In the genomic region with DNA sequence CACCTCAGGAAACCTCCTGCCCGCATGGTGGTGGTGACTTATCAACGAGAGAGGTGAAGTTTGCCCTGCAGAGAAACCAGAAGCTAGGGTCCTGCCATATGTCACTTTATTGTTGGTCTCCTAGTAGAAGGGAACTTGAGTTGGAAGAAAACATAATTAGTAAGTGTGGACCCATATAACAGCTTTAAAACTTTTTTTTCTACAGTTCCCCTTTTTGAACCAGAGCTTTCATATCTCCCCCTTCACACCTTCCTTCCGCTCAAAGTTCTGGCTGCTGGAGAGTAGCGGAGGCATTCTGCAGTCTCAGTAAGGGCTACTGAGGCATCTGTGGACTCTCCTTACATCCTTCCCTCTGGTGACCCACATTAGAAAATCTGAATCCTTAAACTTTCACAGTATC, we compare ENCODE assay signal across 14 cellular contexts. TPM values are rescaled to one million over a fixed set of nuclear protein-coding genes. Genes with fewer than 3 reads are reported as not detected.
A peak's percentile ranks its signal among the peaks of the same experiment; 100 is the strongest.
DNase-seq lines count a peak whose midpoint lies in the region; TF ChIP-seq lines count a peak whose summit lies in the region.
"Had no signal": no experiment of that assay in that cellular context is flagged by ENCODE, and none has a peak within 500 bp of the region (broad histone marks: within the 10 kb centered on the region; RNA-seq: fewer than 3 reads in every experiment).

No MANE protein-coding gene starts in this region.

- H3K4me1 Mint-ChIP-seq in progenitor cell of endocrine pancreas (ENCODE audit: low read depth), result peaks cover 23% of the 10 kb centered on the region

- no peak overlapping the region for H3K4me3 Mint-ChIP-seq in progenitor cell of endocrine pancreas (ENCODE audit: low read depth)

- no peak overlapping the region for H3K4me2 ChIP-seq in osteoblast (ENCODE audit: insufficient read depth, low read length)

- H3K4me1 ChIP-seq in osteoblast (ENCODE audit: insufficient read depth, low read length), result peaks cover 35% of the 10 kb centered on the region

- H3K27me3 ChIP-seq in osteoblast (ENCODE audit: insufficient read depth, low read length), result no peaks in the 10 kb centered on the region
- H3K27me3 ChIP-seq: stomach had no signal

- no peaks in the 10 kb centered on the region for H3K36me3 Mint-ChIP-seq in progenitor cell of endocrine pancreas (ENCODE audit: insufficient read depth)

- no peak overlapping the region for H3K4me3 ChIP-seq in osteoblast (ENCODE audit: insufficient read depth, low read length)
- H3K4me3 ChIP-seq: coronary artery, stomach had no signal

- peaks cover 15% of the 10 kb centered on the region for H3K27me3 Mint-ChIP-seq in progenitor cell of endocrine pancreas

- no peak overlapping the region for H3K27ac Mint-ChIP-seq in progenitor cell of endocrine pancreas

- H3K79me2 ChIP-seq in osteoblast (ENCODE audit: insufficient read depth, low read length), result peaks cover 77% of the 10 kb centered on the region
- H3K79me2 ChIP-seq: parathyroid adenoma had no signal

- peak overlapping the region; percentile 82 for H2AFZ ChIP-seq in osteoblast (ENCODE audit: low read length)
- H2AFZ ChIP-seq: parathyroid adenoma had no signal

- H3K27ac ChIP-seq in caudate nucleus (ENCODE audit: low read depth, low read length), result peak overlapping the region; percentile 84
- peak overlapping the region; percentile 88 for H3K27ac ChIP-seq in osteoblast (ENCODE audit: low read depth, low read length)
- H3K27ac ChIP-seq: parathyroid adenoma had no signal

- no peaks in the 10 kb centered on the region for H3K9me3 Mint-ChIP-seq in progenitor cell of endocrine pancreas (ENCODE audit: low read depth)

- DNase-seq in GF-D8 (lab: John Stamatoyannopoulos, UW), result peak; percentile 33
- DNase-seq in NOMO-1 (lab: John Stamatoyannopoulos, UW; ENCODE audit: unreplicated experiment in 2 of 2), result peak; percentile 36 to 47
- no peak for DNase-seq in caudate nucleus (lab: John Stamatoyannopoulos, UW)
- no peak for DNase-seq in osteoblast (ENCODE audit: insufficient read length, low spot score, missing footprints)
- DNase-seq in GOT3 (lab: John Stamatoyannopoulos, UW), result no peak
- DNase-seq in progenitor cell of endocrine pancreas (ENCODE audit: low spot score, unreplicated experiment), result no peak
- no peak for DNase-seq in putamen (ENCODE audit: low spot score)
- DNase-seq in kidney glomerular epithelial cell (lab: John Stamatoyannopoulos, UW), result no peak
- DNase-seq: amniotic stem cell, NCI-H1436 treated with DMSO at 0.1 percent for 48 hours, NCI-H226, stomach had no signal

- H3K36me3 ChIP-seq in osteoblast (ENCODE audit: insufficient read depth, low read length), result peaks cover 1% of the 10 kb centered on the region
- H3K36me3 ChIP-seq: stomach had no signal

- no peaks in the 10 kb centered on the region for H3K9me3 ChIP-seq in osteoblast (ENCODE audit: low read depth, low read length)
- H3K9me3 ChIP-seq: stomach had no signal

- no peaks in the 10 kb centered on the region for H4K20me1 ChIP-seq in osteoblast (ENCODE audit: insufficient read depth, low read length)

- no peak for TF ChIP-seq CTCF in osteoblast (IDR thresholded peaks at IDR 0.05; ENCODE audit: extremely low read depth, low read depth, low read length)
- TF ChIP-seq CTCF in progenitor cell of endocrine pancreas (IDR thresholded peaks at IDR 0.05; ENCODE audit: unreplicated experiment), result no peak

RNA-seq across cellular contexts. Expression of gene PHC2, which starts 48.9 kb away (rescaled TPM):
- total RNA-seq in osteoblast, result 82.2 and 85.4 TPM in 2 replicates
- 135 and 138 TPM in 2 replicates for total RNA-seq in progenitor cell of endocrine pancreas

Comparison
In these comparisons a context has a peak if more than half of its experiments do, and no peak if none do; other contexts are left out.
1. DNase-seq: peak in GF-D8 (single experiment) and NOMO-1 (2 of 2); none in caudate nucleus (0 of 61), osteoblast (single experiment), GOT3 (single experiment), progenitor cell of endocrine pancreas (single experiment), putamen (single experiment) and kidney glomerular epithelial cell (single experiment).